ENCODE assay signal across 22 cellular contexts in the genomic region with DNA sequence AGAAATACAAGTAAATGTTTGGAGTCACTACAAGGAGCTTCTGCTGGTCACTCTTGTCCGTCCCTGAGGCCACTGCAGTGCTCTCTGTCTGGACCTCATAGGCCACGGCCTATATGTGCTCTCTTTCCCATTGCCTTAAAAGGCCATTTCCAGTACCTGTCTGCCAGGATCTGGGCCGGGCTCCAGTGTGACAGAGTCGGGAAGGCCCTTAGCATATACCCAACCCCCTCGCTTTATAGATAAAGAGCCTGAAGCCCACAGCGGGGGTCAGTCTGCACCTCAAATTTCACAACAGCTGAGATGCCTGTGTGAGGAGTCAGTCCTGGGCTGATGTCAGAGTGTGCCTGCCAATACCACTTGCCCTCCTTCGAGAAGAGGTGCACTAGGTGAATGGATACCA.
"Had no signal": no experiment of that assay in that cellular context is flagged by ENCODE, and none has a peak within 500 bp of the region (broad histone marks: within the 10 kb centered on the region; RNA-seq: fewer than 3 reads in every experiment).

No MANE protein-coding gene starts in this region.

- H3K27me3 ChIP-seq: ascending aorta, sigmoid colon, upper lobe of left lung had no signal

- H3K27ac Mint-ChIP-seq: activated CD4-positive, alpha-beta memory T cell treated with anti-CD3 and anti-CD28 coated beads, Interleukin-2, amount 10 ng/mL, durations not matched to agents 7 days and 5 days; activated CD4-positive, alpha-beta T cell treated with anti-CD3 and anti-CD28 coated beads for 36 hours; activated naive CD8-positive, alpha-beta T cell treated with anti-CD3 and anti-CD28 coated beads, Interleukin-2, amount 50 U/mL, for 24 hours; activated T-cell treated with anti-CD3 and anti-CD28 coated beads, Interleukin-2, amount 50 U/mL, for 72 hours; dendritic cell treated with granulocyte-macrophage colony-stimulating factor and Interleukin-4, amounts not matched to agents 40 ng/mL and 50 ng/mL, for 4 days; effector memory CD8-positive, alpha-beta T cell; memory B cell; nephron; T-cell had no signal

- H3K4me1 Mint-ChIP-seq: activated CD4-positive, alpha-beta memory T cell treated with anti-CD3 and anti-CD28 coated beads, Interleukin-2, amount 10 ng/mL, durations not matched to agents 7 days and 5 days; activated CD4-positive, alpha-beta T cell treated with anti-CD3 and anti-CD28 coated beads for 36 hours; activated naive CD8-positive, alpha-beta T cell treated with anti-CD3 and anti-CD28 coated beads, Interleukin-2, amount 50 U/mL, for 24 hours; central memory CD8-positive, alpha-beta T cell; T-cell had no signal

- H3K9me3 Mint-ChIP-seq: activated CD4-positive, alpha-beta memory T cell treated with anti-CD3 and anti-CD28 coated beads, Interleukin-2, amount 10 ng/mL, durations not matched to agents 7 days and 5 days; activated naive CD8-positive, alpha-beta T cell treated with anti-CD3 and anti-CD28 coated beads, Interleukin-2, amount 50 U/mL, for 24 hours; activated T-cell treated with anti-CD3 and anti-CD28 coated beads, Interleukin-2, amount 50 U/mL, for 72 hours; central memory CD8-positive, alpha-beta T cell; dendritic cell treated with granulocyte-macrophage colony-stimulating factor and Interleukin-4, amounts not matched to agents 40 ng/mL and 50 ng/mL, for 4 days; effector memory CD8-positive, alpha-beta T cell; memory B cell; nephron; T-cell had no signal

- H3K4me3 Mint-ChIP-seq: activated CD4-positive, alpha-beta memory T cell treated with anti-CD3 and anti-CD28 coated beads, Interleukin-2, amount 10 ng/mL, durations not matched to agents 7 days and 5 days; activated CD4-positive, alpha-beta T cell treated with anti-CD3 and anti-CD28 coated beads for 36 hours; activated naive CD8-positive, alpha-beta T cell treated with anti-CD3 and anti-CD28 coated beads, Interleukin-2, amount 50 U/mL, for 24 hours; activated T-cell treated with anti-CD3 and anti-CD28 coated beads, Interleukin-2, amount 50 U/mL, for 72 hours; central memory CD8-positive, alpha-beta T cell; dendritic cell treated with granulocyte-macrophage colony-stimulating factor and Interleukin-4, amounts not matched to agents 40 ng/mL and 50 ng/mL, for 4 days; effector memory CD8-positive, alpha-beta T cell; memory B cell; nephron; T-cell had no signal

- H3K4me3 ChIP-seq: ascending aorta, left lung, psoas muscle, sigmoid colon, suprapubic skin, upper lobe of left lung had no signal

- H3K9me3 ChIP-seq: ascending aorta, left lung, psoas muscle, sigmoid colon, suprapubic skin, upper lobe of left lung had no signal

- H3K27ac ChIP-seq: ascending aorta, left lung, psoas muscle, sigmoid colon, suprapubic skin, upper lobe of left lung, VCaP had no signal

- H3K27me3 Mint-ChIP-seq: activated CD4-positive, alpha-beta T cell treated with anti-CD3 and anti-CD28 coated beads for 36 hours; memory B cell had no signal

- DNase-seq: activated CD4-positive, alpha-beta memory T cell treated with anti-CD3 and anti-CD28 coated beads, Interleukin-2, amount 10 ng/mL, durations not matched to agents 7 days and 5 days; activated CD4-positive, alpha-beta T cell treated with anti-CD3 and anti-CD28 coated beads for 36 hours; activated CD8-positive, alpha-beta memory T cell treated with anti-CD3 and anti-CD28 coated beads, Interleukin-2, amount 50 U/mL, for 4 hours; activated naive CD8-positive, alpha-beta T cell treated with anti-CD3 and anti-CD28 coated beads, Interleukin-2, amount 50 U/mL, for 24 hours; activated T-cell treated with anti-CD3 and anti-CD28 coated beads, Interleukin-2, amount 50 U/mL, for 72 hours; effector memory CD8-positive, alpha-beta T cell; erythroblast; left lung; psoas muscle; sigmoid colon; stimulated activated CD4-positive, alpha-beta T cell treated with anti-CD3 and anti-CD28 coated beads, Interleukin-12 subunit alpha, Interleukin-12 subunit beta, amount 100 ng/mL, for 4 hours; stimulated activated naive CD4-positive, alpha-beta T cell treated with Interleukin-2 at 50 U/mL for 16 hours; T-cell; T1000; upper lobe of left lung had no signal

- H3K36me3 Mint-ChIP-seq: T-cell had no signal

- ATAC-seq: activated CD4-positive, alpha-beta T cell treated with anti-CD3 and anti-CD28 coated beads for 36 hours; activated naive CD8-positive, alpha-beta T cell treated with anti-CD3 and anti-CD28 coated beads, Interleukin-2, amount 50 U/mL, for 24 hours; activated T-cell treated with anti-CD3 and anti-CD28 coated beads, Interleukin-2, amount 50 U/mL, for 72 hours; effector memory CD8-positive, alpha-beta T cell; left lung; psoas muscle; T-cell had no signal

- H3K36me3 ChIP-seq: ascending aorta, left lung, sigmoid colon, suprapubic skin, upper lobe of left lung had no signal

- H3K4me1 ChIP-seq: ascending aorta, left lung, psoas muscle, sigmoid colon, suprapubic skin, upper lobe of left lung had no signal
